ENCODE assay signal across 33 cellular contexts in the genomic region with DNA sequence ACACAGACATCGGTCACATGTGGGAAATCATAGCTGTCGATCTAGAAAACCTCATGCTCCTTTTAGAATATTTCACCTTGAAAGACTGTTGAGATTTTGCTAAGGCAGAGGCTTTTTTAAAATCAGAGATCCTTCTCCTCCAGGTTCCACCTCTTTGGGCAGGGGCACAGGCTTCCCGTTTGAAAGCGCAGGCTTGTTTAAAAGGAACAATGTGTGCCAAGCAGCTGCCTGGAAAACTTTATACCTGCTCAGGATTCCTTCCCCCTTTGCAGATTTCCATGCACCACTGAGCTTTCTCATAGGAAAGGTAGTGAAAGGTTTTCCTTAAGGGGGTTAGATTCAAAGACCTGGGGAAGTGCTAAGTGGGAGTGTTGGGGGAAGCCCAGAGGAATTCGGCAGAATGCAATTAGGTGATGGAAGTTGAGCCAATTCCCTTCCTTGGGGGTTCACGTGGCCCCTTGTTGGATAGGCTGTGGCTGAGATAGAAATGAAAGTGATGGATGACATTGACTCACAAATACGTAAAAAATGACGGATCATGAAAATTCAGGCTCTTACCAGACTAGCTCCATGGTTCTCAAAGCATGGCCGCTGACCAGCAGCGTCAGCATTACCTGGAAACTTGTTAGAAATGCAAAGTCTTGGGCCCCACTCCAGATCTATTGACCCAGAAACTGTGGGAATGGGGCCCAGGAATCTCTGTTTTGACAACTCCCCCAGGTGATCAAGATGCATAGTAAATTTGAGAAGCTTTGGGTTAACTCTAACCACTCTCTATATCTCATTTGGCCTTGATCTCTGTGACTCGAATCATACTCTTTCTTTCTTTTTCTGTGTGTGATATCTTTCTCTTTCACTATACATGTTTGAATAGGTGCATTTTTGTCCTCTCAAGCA.
"Had no signal": no experiment of that assay in that cellular context is flagged by ENCODE, and none has a peak within 500 bp of the region (broad histone marks: within the 10 kb centered on the region; RNA-seq: fewer than 3 reads in every experiment).

No MANE protein-coding gene starts in this region.

- H3K27me3 Mint-ChIP-seq: activated B cell treated with CpG ODN at 0.5 μM for 24 hours; activated CD4-positive, alpha-beta memory T cell treated with anti-CD3 and anti-CD28 coated beads, Interleukin-2, amount 10 ng/mL, durations not matched to agents 7 days and 5 days; activated CD4-positive, alpha-beta T cell treated with anti-CD3 and anti-CD28 coated beads, Interleukin-2, amount 10 ng/mL, durations not matched to agents 7 days and 5 days had no signal

- H3K36me3 ChIP-seq: brain microvascular endothelial cell, WERI-Rb-1 had no signal

- H3K4me1 Mint-ChIP-seq: activated B cell treated with CpG ODN at 0.5 μM for 24 hours; activated CD4-positive, alpha-beta memory T cell treated with anti-CD3 and anti-CD28 coated beads, Interleukin-2, amount 10 ng/mL, durations not matched to agents 7 days and 5 days; activated CD4-positive, alpha-beta T cell treated with anti-CD3 and anti-CD28 coated beads, Interleukin-2, amount 10 ng/mL, durations not matched to agents 7 days and 5 days; central memory CD8-positive, alpha-beta T cell; T-helper 17 cell had no signal

- H3K4me3 ChIP-seq: coronary artery, dorsolateral prefrontal cortex had no signal

- H3K27ac ChIP-seq: brain microvascular endothelial cell, coronary artery, dorsolateral prefrontal cortex, WERI-Rb-1 had no signal

- H3K27me3 ChIP-seq: brain microvascular endothelial cell, dorsolateral prefrontal cortex had no signal

- H3K9me3 Mint-ChIP-seq: activated B cell treated with CpG ODN at 0.5 μM for 24 hours; activated CD4-positive, alpha-beta memory T cell treated with anti-CD3 and anti-CD28 coated beads, Interleukin-2, amount 10 ng/mL, durations not matched to agents 7 days and 5 days; activated CD4-positive, alpha-beta T cell treated with anti-CD3 and anti-CD28 coated beads, Interleukin-2, amount 10 ng/mL, durations not matched to agents 7 days and 5 days; activated T-cell treated with anti-CD3 and anti-CD28 coated beads, Interleukin-2, amount 50 U/mL, for 4 hours; activated T-helper 1 cell treated with anti-CD3 and anti-CD28 coated beads, Interleukin-12 subunit alpha, Interleukin-12 subunit beta, Interleukin-2, Interleukin-4 antibody, amounts not matched to agents 30 ng/mL and 10 ng/mL and 1 ng/mL, durations not matched to agents 14 hours and 24 hours and 36 hours; central memory CD8-positive, alpha-beta T cell; dendritic cell treated with granulocyte-macrophage colony-stimulating factor and Interleukin-4, amounts not matched to agents 40 ng/mL and 50 ng/mL, for 4 days; endodermal cell; T-helper 2 cell treated with Interferon-gamma antibody and Interleukin-4, amounts not matched to agents 5 μg/mL and 100 μg/mL, for 36 hours had no signal

- DNase-seq: activated B cell treated with CpG ODN at 0.5 μM for 24 hours; activated CD4-positive, alpha-beta memory T cell treated with anti-CD3 and anti-CD28 coated beads, Interleukin-2, amount 10 ng/mL, durations not matched to agents 7 days and 5 days; activated CD4-positive, alpha-beta T cell treated with anti-CD3 and anti-CD28 coated beads, Interleukin-2, amount 10 ng/mL, durations not matched to agents 7 days and 5 days; activated CD4-positive, alpha-beta T cell treated with anti-CD3 and anti-CD28 coated beads, Interleukin-2, amount 50 U/mL, for 4 hours; activated CD8-positive, alpha-beta memory T cell treated with anti-CD3 and anti-CD28 coated beads, Interleukin-2, amount 50 U/mL, for 48 hours; activated effector memory CD4-positive, alpha-beta T cell treated with Interleukin-2 at 50 U/mL for 16 hours; activated gamma-delta T cell treated with Interleukin-2 at 50 U/mL for 16 hours; activated naive CD4-positive, alpha-beta T cell treated with anti-CD3 and anti-CD28 coated beads, Interleukin-2, amount 50 U/mL, for 16 hours; activated naive CD4-positive, alpha-beta T cell treated with Interleukin-2 at 50 U/mL for 16 hours; activated T-cell treated with anti-CD3 and anti-CD28 coated beads for 4 hours; activated T-cell treated with anti-CD3 and anti-CD28 coated beads, Interleukin-2, amount 50 U/mL, for 4 hours; amniotic stem cell; anterior cingulate cortex; brain microvascular endothelial cell; dorsolateral prefrontal cortex; effector memory CD4-positive, alpha-beta T cell; endodermal cell; foreskin fibroblast; T-helper 1 cell; T-helper 17 cell; T1000; WERI-Rb-1 had no signal

- H3K27ac Mint-ChIP-seq: activated B cell treated with CpG ODN at 0.5 μM for 24 hours; activated CD4-positive, alpha-beta memory T cell treated with anti-CD3 and anti-CD28 coated beads, Interleukin-2, amount 10 ng/mL, durations not matched to agents 7 days and 5 days; activated CD4-positive, alpha-beta T cell treated with anti-CD3 and anti-CD28 coated beads, Interleukin-2, amount 10 ng/mL, durations not matched to agents 7 days and 5 days; activated naive CD8-positive, alpha-beta T cell; dendritic cell treated with granulocyte-macrophage colony-stimulating factor and Interleukin-4, amounts not matched to agents 40 ng/mL and 50 ng/mL, for 4 days; endodermal cell; T-helper 17 cell; T-helper 2 cell treated with Interferon-gamma antibody and Interleukin-4, amounts not matched to agents 5 μg/mL and 100 μg/mL, for 36 hours had no signal

- FAIRE-seq: astrocyte, bronchial epithelial cell, frontal cortex had no signal

- ATAC-seq: activated CD4-positive, CD25-positive, alpha-beta regulatory T cell treated with anti-CD3 and anti-CD28 coated beads, Interleukin-2, amount 50 U/mL, for 24 hours; activated T-cell treated with anti-CD3 and anti-CD28 coated beads, Interleukin-2, amount 50 U/mL, for 4 hours; esophagus mucosa; T-helper 17 cell had no signal

- H3K4me3 Mint-ChIP-seq: activated B cell treated with CpG ODN at 0.5 μM for 24 hours; activated CD4-positive, alpha-beta memory T cell treated with anti-CD3 and anti-CD28 coated beads, Interleukin-2, amount 10 ng/mL, durations not matched to agents 7 days and 5 days; activated CD4-positive, alpha-beta T cell treated with anti-CD3 and anti-CD28 coated beads, Interleukin-2, amount 10 ng/mL, durations not matched to agents 7 days and 5 days; activated naive CD8-positive, alpha-beta T cell; activated T-cell treated with anti-CD3 and anti-CD28 coated beads, Interleukin-2, amount 50 U/mL, for 4 hours; activated T-helper 1 cell treated with anti-CD3 and anti-CD28 coated beads, Interleukin-12 subunit alpha, Interleukin-12 subunit beta, Interleukin-2, Interleukin-4 antibody, amounts not matched to agents 30 ng/mL and 10 ng/mL and 1 ng/mL, durations not matched to agents 14 hours and 24 hours and 36 hours; central memory CD8-positive, alpha-beta T cell; dendritic cell treated with granulocyte-macrophage colony-stimulating factor and Interleukin-4, amounts not matched to agents 40 ng/mL and 50 ng/mL, for 4 days; endodermal cell; T-helper 17 cell; T-helper 2 cell treated with Interferon-gamma antibody and Interleukin-4, amounts not matched to agents 5 μg/mL and 100 μg/mL, for 36 hours had no signal

- H3K36me3 Mint-ChIP-seq: activated naive CD8-positive, alpha-beta T cell had no signal
